Comparison of ENCODE assay signal across 20 cellular contexts in genomic region chr13:50378513-50378970, GRCh38.
DNase-seq lines count a peak whose midpoint lies in the region; ATAC-seq and TF ChIP-seq lines count a peak whose summit lies in the region.
"Had no signal": no experiment of that assay in that cellular context is flagged by ENCODE, and none has a peak within 500 bp of the region (broad histone marks: within the 10 kb centered on the region; RNA-seq: fewer than 3 reads in every experiment).

No MANE protein-coding gene starts in this region.

- no peak for ATAC-seq in body of pancreas
- ATAC-seq in activated CD8-positive, alpha-beta memory T cell treated with anti-CD3 and anti-CD28 coated beads, Interleukin-2, amount 10 ng/mL, durations not matched to agents 7 days and 5 days = no peak
- ATAC-seq: lower lobe of right lung; naive thymus-derived CD4-positive, alpha-beta T cell; PC-3 had no signal

- H3K9me3 Mint-ChIP-seq in activated CD4-positive, alpha-beta memory T cell treated with anti-CD3 and anti-CD28 coated beads, Interleukin-2, amount 10 ng/mL, durations not matched to agents 7 days and 5 days = peaks cover 19% of the 10 kb centered on the region
- H3K9me3 Mint-ChIP-seq in activated CD8-positive, alpha-beta memory T cell treated with anti-CD3 and anti-CD28 coated beads, Interleukin-2, amount 10 ng/mL, durations not matched to agents 7 days and 5 days (ENCODE audit: low read depth) = peaks cover 11% of the 10 kb centered on the region

- H3K4me3 Mint-ChIP-seq in activated CD4-positive, alpha-beta memory T cell treated with anti-CD3 and anti-CD28 coated beads, Interleukin-2, amount 10 ng/mL, durations not matched to agents 7 days and 5 days = no peak overlapping the region
- no peak overlapping the region for H3K4me3 Mint-ChIP-seq in activated CD8-positive, alpha-beta memory T cell treated with anti-CD3 and anti-CD28 coated beads, Interleukin-2, amount 10 ng/mL, durations not matched to agents 7 days and 5 days
- H3K4me3 Mint-ChIP-seq: stimulated activated naive CD8-positive, alpha-beta T cell treated with anti-CD3 and anti-CD28 coated beads, Interleukin-15, Interleukin-2, amounts not matched to agents 100 ng/mL and 50 ng/mL, for 24 hours had no signal

- TF ChIP-seq POLR2A in body of pancreas (IDR thresholded peaks at IDR 0.05) = no peak

- H3K27ac Mint-ChIP-seq in activated CD4-positive, alpha-beta memory T cell treated with anti-CD3 and anti-CD28 coated beads, Interleukin-2, amount 10 ng/mL, durations not matched to agents 7 days and 5 days = no peak overlapping the region
- no peak overlapping the region for H3K27ac Mint-ChIP-seq in activated CD8-positive, alpha-beta memory T cell treated with anti-CD3 and anti-CD28 coated beads, Interleukin-2, amount 10 ng/mL, durations not matched to agents 7 days and 5 days
- H3K27ac Mint-ChIP-seq: naive thymus-derived CD4-positive, alpha-beta T cell; stimulated activated naive CD8-positive, alpha-beta T cell treated with anti-CD3 and anti-CD28 coated beads, Interleukin-15, Interleukin-2, amounts not matched to agents 100 ng/mL and 50 ng/mL, for 24 hours had no signal

- peaks cover 9% of the 10 kb centered on the region for H3K36me3 Mint-ChIP-seq in activated CD4-positive, alpha-beta memory T cell treated with anti-CD3 and anti-CD28 coated beads, Interleukin-2, amount 10 ng/mL, durations not matched to agents 7 days and 5 days (ENCODE audit: low read depth)
- H3K36me3 Mint-ChIP-seq in activated CD8-positive, alpha-beta memory T cell treated with anti-CD3 and anti-CD28 coated beads, Interleukin-2, amount 10 ng/mL, durations not matched to agents 7 days and 5 days = peaks cover 18% of the 10 kb centered on the region

- H3K27ac ChIP-seq in body of pancreas = no peak overlapping the region
- H3K27ac ChIP-seq: adrenal gland, dorsolateral prefrontal cortex, lower lobe of right lung, prostate gland had no signal

- DNase-seq in NCI-H510A treated with DMSO at 0.1 percent for 48 hours (lab: John Stamatoyannopoulos, UW) = peak; percentile 79
- no peak for DNase-seq in NCI-H510A (lab: John Stamatoyannopoulos, UW)
- DNase-seq in NCI-H69 (lab: John Stamatoyannopoulos, UW) = peak; percentile 74
- DNase-seq in left kidney (ENCODE audit: low read depth, low spot score) = peak; percentile 86
- no peak for DNase-seq in hypothalamus (lab: John Stamatoyannopoulos, UW)
- DNase-seq in body of pancreas = no peak
- DNase-seq in activated CD4-positive, alpha-beta memory T cell treated with anti-CD3 and anti-CD28 coated beads, Interleukin-2, amount 10 ng/mL, durations not matched to agents 7 days and 5 days = no peak
- no peak for DNase-seq in activated CD8-positive, alpha-beta memory T cell treated with anti-CD3 and anti-CD28 coated beads, Interleukin-2, amount 10 ng/mL, durations not matched to agents 7 days and 5 days
- DNase-seq: activated CD4-positive, CD25-positive, alpha-beta regulatory T cell treated with anti-CD3 and anti-CD28 coated beads, Interleukin-2, amount 50 U/mL, for 72 hours; activated effector memory CD4-positive, alpha-beta T cell treated with anti-CD3 and anti-CD28 coated beads, Interleukin-2, amount 50 U/mL, for 16 hours; adrenal gland; dorsolateral prefrontal cortex; lower lobe of right lung; naive thymus-derived CD4-positive, alpha-beta T cell; NCI-H1092; PC-3; stimulated activated CD4-positive, alpha-beta T cell treated with anti-CD3 and anti-CD28 coated beads, Interleukin-15, amount 100 ng/mL, for 24 hours; T-helper 9 cell had no signal

- H3K27me3 Mint-ChIP-seq in activated CD4-positive, alpha-beta memory T cell treated with anti-CD3 and anti-CD28 coated beads, Interleukin-2, amount 10 ng/mL, durations not matched to agents 7 days and 5 days = peaks cover 30% of the 10 kb centered on the region
- peaks cover 37% of the 10 kb centered on the region for H3K27me3 Mint-ChIP-seq in activated CD8-positive, alpha-beta memory T cell treated with anti-CD3 and anti-CD28 coated beads, Interleukin-2, amount 10 ng/mL, durations not matched to agents 7 days and 5 days

- CTCF ChIA-PET in activated CD4-positive, alpha-beta memory T cell treated with anti-CD3 and anti-CD28 coated beads, Interleukin-2, amount 10 ng/mL, durations not matched to agents 7 days and 5 days (lab: Charles Lee) = interaction anchor here (0.7 kb wide), 1 partner anchor 81 kb away, joined by 5 read pairs; no protein-coding TSS in a partner anchor
- CTCF ChIA-PET in activated CD8-positive, alpha-beta memory T cell treated with anti-CD3 and anti-CD28 coated beads, Interleukin-2, amount 10 ng/mL, durations not matched to agents 7 days and 5 days (lab: Charles Lee) = no interaction called here

- WGBS in body of pancreas, 2 donors = 62 to 73% methylated on average over 4 of the region's 4 CpGs

- no peak for TF ChIP-seq CTCF in body of pancreas (IDR thresholded peaks at IDR 0.05)

- intact Hi-C loops in body of pancreas (cut with DNase I) = no loop called here

- POLR2A ChIA-PET in activated CD4-positive, alpha-beta memory T cell treated with anti-CD3 and anti-CD28 coated beads, Interleukin-2, amount 10 ng/mL, durations not matched to agents 7 days and 5 days (lab: Charles Lee) = no interaction called here

- H3K4me3 ChIP-seq in body of pancreas = no peak overlapping the region
- H3K4me3 ChIP-seq: adrenal gland, dorsolateral prefrontal cortex, lower lobe of right lung, prostate gland had no signal

- no peaks in the 10 kb centered on the region for H3K9me3 ChIP-seq in body of pancreas
- H3K9me3 ChIP-seq: prostate gland had no signal

- H3K4me1 Mint-ChIP-seq in activated CD4-positive, alpha-beta memory T cell treated with anti-CD3 and anti-CD28 coated beads, Interleukin-2, amount 10 ng/mL, durations not matched to agents 7 days and 5 days = no peaks in the 10 kb centered on the region
- no peaks in the 10 kb centered on the region for H3K4me1 Mint-ChIP-seq in activated CD8-positive, alpha-beta memory T cell treated with anti-CD3 and anti-CD28 coated beads, Interleukin-2, amount 10 ng/mL, durations not matched to agents 7 days and 5 days

- H3K36me3 ChIP-seq in body of pancreas (replicated peaks in 1 of 2; ENCODE audit: insufficient read depth in 1 of 2, low read depth in 2 of 2) = no peaks in the 10 kb centered on the region
- H3K36me3 ChIP-seq: adrenal gland, lower lobe of right lung, prostate gland had no signal

- H3K4me1 ChIP-seq in body of pancreas = no peaks in the 10 kb centered on the region
- H3K4me1 ChIP-seq: adrenal gland, lower lobe of right lung, prostate gland had no signal

- H3K27me3 ChIP-seq in body of pancreas = no peaks in the 10 kb centered on the region
- H3K27me3 ChIP-seq: adrenal gland, dorsolateral prefrontal cortex had no signal

Comparison
In these comparisons a context has a peak if more than half of its experiments do, and no peak if none do; other contexts are left out.
1. DNase-seq: peak in NCI-H510A treated with DMSO at 0.1 percent for 48 hours (single experiment), NCI-H69 (single experiment) and left kidney (single experiment); none in NCI-H510A (single experiment), hypothalamus (0 of 51), body of pancreas (0 of 4), activated CD4-positive, alpha-beta memory T cell treated with anti-CD3 and anti-CD28 coated beads, Interleukin-2, amount 10 ng/mL, durations not matched to agents 7 days and 5 days (single experiment) and activated CD8-positive, alpha-beta memory T cell treated with anti-CD3 and anti-CD28 coated beads, Interleukin-2, amount 10 ng/mL, durations not matched to agents 7 days and 5 days (single experiment).